Comparison of ENCODE assay signal across 39 cellular contexts in the genomic region with DNA sequence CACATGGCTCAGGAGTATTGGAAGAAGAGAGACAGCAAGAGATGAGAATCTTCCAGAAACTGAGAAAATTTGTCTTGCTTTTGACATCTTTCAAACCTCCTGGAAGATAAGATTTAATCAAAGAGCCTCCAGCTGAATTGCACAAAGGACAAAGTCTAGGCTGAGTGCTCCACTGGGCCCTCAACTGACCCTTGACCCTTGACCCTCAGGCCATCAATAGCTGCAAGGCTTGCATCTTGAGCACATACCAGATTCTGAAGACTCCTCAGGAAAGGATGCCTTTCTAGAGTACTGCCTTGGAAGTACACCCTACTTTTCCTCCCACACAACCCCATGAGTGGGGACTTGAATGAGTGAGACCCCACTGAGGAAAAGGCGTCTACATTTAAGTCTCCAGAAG.
"Had no signal": no experiment of that assay in that cellular context is flagged by ENCODE, and none has a peak within 500 bp of the region (broad histone marks: within the 10 kb centered on the region; RNA-seq: fewer than 3 reads in every experiment).

No MANE protein-coding gene starts in this region.

- H3K36me3 Mint-ChIP-seq: activated CD8-positive, alpha-beta memory T cell treated with anti-CD3 and anti-CD28 coated beads, Interleukin-2, amount 10 ng/mL, durations not matched to agents 7 days and 5 days; activated naive CD4-positive, alpha-beta T cell treated with anti-CD3 and anti-CD28 coated beads, Interleukin-2, amount 10 ng/mL, durations not matched to agents 7 days and 5 days; activated naive CD4-positive, alpha-beta T cell treated with anti-CD3 and anti-CD28 coated beads, Interleukin-2, amount 50 U/mL, for 24 hours; activated naive CD8-positive, alpha-beta T cell treated with anti-CD3 and anti-CD28 coated beads, Interleukin-2, amount 10 ng/mL, durations not matched to agents 7 days and 5 days had no signal

- H3K27ac ChIP-seq: ascending aorta, cardiac muscle cell, VCaP had no signal

- H3K9me3 ChIP-seq: ascending aorta had no signal

- H3K4me1 Mint-ChIP-seq: activated CD4-positive, alpha-beta memory T cell treated with anti-CD3 and anti-CD28 coated beads, Interleukin-2, amount 10 ng/mL, durations not matched to agents 7 days and 5 days; activated CD4-positive, alpha-beta T cell treated with anti-CD3 and anti-CD28 coated beads for 36 hours; activated CD4-positive, alpha-beta T cell treated with anti-CD3 and anti-CD28 coated beads, Interleukin-2, amount 10 ng/mL, durations not matched to agents 7 days and 5 days; activated CD8-positive, alpha-beta memory T cell treated with anti-CD3 and anti-CD28 coated beads, Interleukin-2, amount 10 ng/mL, durations not matched to agents 7 days and 5 days; activated naive CD4-positive, alpha-beta T cell treated with anti-CD3 and anti-CD28 coated beads, Interleukin-2, amount 10 ng/mL, durations not matched to agents 7 days and 5 days; activated naive CD4-positive, alpha-beta T cell treated with anti-CD3 and anti-CD28 coated beads, Interleukin-2, amount 50 U/mL, for 24 hours; activated naive CD8-positive, alpha-beta T cell treated with anti-CD3 and anti-CD28 coated beads, Interleukin-2, amount 10 ng/mL, durations not matched to agents 7 days and 5 days; activated naive CD8-positive, alpha-beta T cell treated with anti-CD3 and anti-CD28 coated beads, Interleukin-2, amount 50 U/mL, for 24 hours; brain; central memory CD8-positive, alpha-beta T cell had no signal

- H3K27me3 Mint-ChIP-seq: activated CD4-positive, alpha-beta memory T cell treated with anti-CD3 and anti-CD28 coated beads, Interleukin-2, amount 10 ng/mL, durations not matched to agents 7 days and 5 days; activated CD4-positive, alpha-beta T cell treated with anti-CD3 and anti-CD28 coated beads for 36 hours; activated CD4-positive, alpha-beta T cell treated with anti-CD3 and anti-CD28 coated beads, Interleukin-2, amount 10 ng/mL, durations not matched to agents 7 days and 5 days; activated CD8-positive, alpha-beta memory T cell treated with anti-CD3 and anti-CD28 coated beads, Interleukin-2, amount 10 ng/mL, durations not matched to agents 7 days and 5 days; activated naive CD4-positive, alpha-beta T cell treated with anti-CD3 and anti-CD28 coated beads, Interleukin-2, amount 10 ng/mL, durations not matched to agents 7 days and 5 days; activated naive CD8-positive, alpha-beta T cell; activated naive CD8-positive, alpha-beta T cell treated with anti-CD3 and anti-CD28 coated beads, Interleukin-2, amount 50 U/mL, for 24 hours; activated T-cell treated with anti-CD3 and anti-CD28 coated beads, Interleukin-2, amount 50 U/mL, for 24 hours; central memory CD8-positive, alpha-beta T cell had no signal

- H3K27me3 ChIP-seq: ascending aorta, cardiac muscle cell had no signal

- H3K4me3 ChIP-seq: ascending aorta, cardiac muscle cell had no signal

- H3K27ac Mint-ChIP-seq: activated CD4-positive, alpha-beta memory T cell treated with anti-CD3 and anti-CD28 coated beads, Interleukin-2, amount 10 ng/mL, durations not matched to agents 7 days and 5 days; activated CD4-positive, alpha-beta T cell treated with anti-CD3 and anti-CD28 coated beads for 36 hours; activated CD4-positive, alpha-beta T cell treated with anti-CD3 and anti-CD28 coated beads, Interleukin-2, amount 10 ng/mL, durations not matched to agents 7 days and 5 days; activated CD8-positive, alpha-beta memory T cell treated with anti-CD3 and anti-CD28 coated beads, Interleukin-2, amount 10 ng/mL, durations not matched to agents 7 days and 5 days; activated CD8-positive, alpha-beta T cell treated with anti-CD3 and anti-CD28 coated beads, Interleukin-2, amount 10 ng/mL, durations not matched to agents 7 days and 5 days; activated naive CD4-positive, alpha-beta T cell treated with anti-CD3 and anti-CD28 coated beads, Interleukin-2, amount 10 ng/mL, durations not matched to agents 7 days and 5 days; activated naive CD4-positive, alpha-beta T cell treated with anti-CD3 and anti-CD28 coated beads, Interleukin-2, amount 50 U/mL, for 24 hours; activated naive CD8-positive, alpha-beta T cell; activated naive CD8-positive, alpha-beta T cell treated with anti-CD3 and anti-CD28 coated beads, Interleukin-2, amount 10 ng/mL, durations not matched to agents 7 days and 5 days; activated naive CD8-positive, alpha-beta T cell treated with anti-CD3 and anti-CD28 coated beads, Interleukin-2, amount 50 U/mL, for 24 hours; activated T-cell treated with anti-CD3 and anti-CD28 coated beads, Interleukin-2, amount 50 U/mL, for 24 hours; activated T-helper 2 cell treated with anti-CD3 and anti-CD28 coated beads, Interferon-gamma antibody, Interleukin-2, Interleukin-4, amounts not matched to agents 10 μg/mL and 5 μg/mL and 100 μg/mL, durations not matched to agents 14 hours and 24 hours and 36 hours; brain; T-helper 1 cell treated with Interleukin-12 subunit alpha and Interleukin-12 subunit beta and Interleukin-4 antibody, amounts not matched to agents 30 μg/mL and 1 μg/mL, for 36 hours; T-helper 2 cell treated with Interferon-gamma antibody and Interleukin-4, amounts not matched to agents 5 μg/mL and 100 μg/mL, for 36 hours had no signal

- H3K9me3 Mint-ChIP-seq: activated naive CD4-positive, alpha-beta T cell treated with anti-CD3 and anti-CD28 coated beads, Interleukin-2, amount 50 U/mL, for 24 hours had no signal

- DNase-seq: activated CD4-positive, alpha-beta memory T cell treated with anti-CD3 and anti-CD28 coated beads, Interleukin-2, amount 10 ng/mL, durations not matched to agents 7 days and 5 days; activated CD4-positive, alpha-beta T cell treated with anti-CD3 and anti-CD28 coated beads for 1 hour; activated CD4-positive, alpha-beta T cell treated with anti-CD3 and anti-CD28 coated beads for 36 hours; activated CD4-positive, alpha-beta T cell treated with anti-CD3 and anti-CD28 coated beads for 48 hours; activated CD4-positive, alpha-beta T cell treated with anti-CD3 and anti-CD28 coated beads, Interleukin-2, amount 10 ng/mL, durations not matched to agents 7 days and 5 days; activated CD4-positive, alpha-beta T cell treated with anti-CD3 and anti-CD28 coated beads, Interleukin-2, amount 50 U/mL, for 48 hours; activated CD4-positive, CD25-positive, alpha-beta regulatory T cell; activated CD8-positive, alpha-beta memory T cell treated with anti-CD3 and anti-CD28 coated beads for 24 hours; activated CD8-positive, alpha-beta memory T cell treated with anti-CD3 and anti-CD28 coated beads, Interleukin-2, amount 10 ng/mL, durations not matched to agents 7 days and 5 days; activated CD8-positive, alpha-beta memory T cell treated with anti-CD3 and anti-CD28 coated beads, Interleukin-2, amount 50 U/mL, for 48 hours; activated CD8-positive, alpha-beta T cell treated with anti-CD3 and anti-CD28 coated beads, Interleukin-2, amount 10 ng/mL, durations not matched to agents 7 days and 5 days; activated effector memory CD4-positive, alpha-beta T cell treated with Interleukin-2 at 50 U/mL for 16 hours; activated gamma-delta T cell; activated naive CD4-positive, alpha-beta T cell treated with anti-CD3 and anti-CD28 coated beads, Interleukin-2, amount 10 ng/mL, durations not matched to agents 7 days and 5 days; activated naive CD4-positive, alpha-beta T cell treated with Interleukin-2 at 50 U/mL for 16 hours; activated naive CD8-positive, alpha-beta T cell treated with anti-CD3 and anti-CD28 coated beads, Interleukin-2, amount 10 ng/mL, durations not matched to agents 7 days and 5 days; activated naive CD8-positive, alpha-beta T cell treated with anti-CD3 and anti-CD28 coated beads, Interleukin-2, amount 50 U/mL, for 24 hours; activated T-cell treated with anti-CD3 and anti-CD28 coated beads, Interleukin-2, amount 50 U/mL, for 24 hours; activated T-cell treated with anti-CD3 and anti-CD28 coated beads, Interleukin-2, amount 50 U/mL, for 48 hours; amygdala; anterior cingulate cortex; caudate nucleus; cerebellar nuclear complex; T-helper 1 cell; T-helper 2 cell; T-helper 9 cell had no signal

- H3K36me3 ChIP-seq: ascending aorta, cardiac muscle cell had no signal

- H3K4me3 Mint-ChIP-seq: activated CD4-positive, alpha-beta memory T cell treated with anti-CD3 and anti-CD28 coated beads, Interleukin-2, amount 10 ng/mL, durations not matched to agents 7 days and 5 days; activated CD4-positive, alpha-beta T cell treated with anti-CD3 and anti-CD28 coated beads for 36 hours; activated CD4-positive, alpha-beta T cell treated with anti-CD3 and anti-CD28 coated beads, Interleukin-2, amount 10 ng/mL, durations not matched to agents 7 days and 5 days; activated CD8-positive, alpha-beta memory T cell treated with anti-CD3 and anti-CD28 coated beads, Interleukin-2, amount 10 ng/mL, durations not matched to agents 7 days and 5 days; activated CD8-positive, alpha-beta T cell treated with anti-CD3 and anti-CD28 coated beads, Interleukin-2, amount 10 ng/mL, durations not matched to agents 7 days and 5 days; activated naive CD4-positive, alpha-beta T cell treated with anti-CD3 and anti-CD28 coated beads, Interleukin-2, amount 10 ng/mL, durations not matched to agents 7 days and 5 days; activated naive CD4-positive, alpha-beta T cell treated with anti-CD3 and anti-CD28 coated beads, Interleukin-2, amount 50 U/mL, for 24 hours; activated naive CD8-positive, alpha-beta T cell; activated naive CD8-positive, alpha-beta T cell treated with anti-CD3 and anti-CD28 coated beads, Interleukin-2, amount 10 ng/mL, durations not matched to agents 7 days and 5 days; activated naive CD8-positive, alpha-beta T cell treated with anti-CD3 and anti-CD28 coated beads, Interleukin-2, amount 50 U/mL, for 24 hours; activated T-cell treated with anti-CD3 and anti-CD28 coated beads, Interleukin-2, amount 50 U/mL, for 24 hours; brain; central memory CD8-positive, alpha-beta T cell; T-helper 1 cell treated with Interleukin-12 subunit alpha and Interleukin-12 subunit beta and Interleukin-4 antibody, amounts not matched to agents 30 μg/mL and 1 μg/mL, for 36 hours; T-helper 2 cell treated with Interferon-gamma antibody and Interleukin-4, amounts not matched to agents 5 μg/mL and 100 μg/mL, for 36 hours had no signal

- H3K4me1 ChIP-seq: ascending aorta had no signal

- FAIRE-seq: bronchial epithelial cell, TTC549 had no signal

- ATAC-seq: activated CD4-positive, alpha-beta T cell treated with anti-CD3 and anti-CD28 coated beads for 36 hours; activated CD4-positive, CD25-positive, alpha-beta regulatory T cell treated with anti-CD3 and anti-CD28 coated beads, Interleukin-2, amount 50 U/mL, for 24 hours; activated CD8-positive, alpha-beta memory T cell treated with anti-CD3 and anti-CD28 coated beads, Interleukin-2, amount 10 ng/mL, durations not matched to agents 7 days and 5 days; activated CD8-positive, alpha-beta T cell treated with anti-CD3 and anti-CD28 coated beads, Interleukin-2, amount 10 ng/mL, durations not matched to agents 7 days and 5 days; activated naive CD8-positive, alpha-beta T cell treated with anti-CD3 and anti-CD28 coated beads, Interleukin-2, amount 50 U/mL, for 24 hours had no signal
